10 cellular contexts compared by ENCODE assay signal in the genomic region with DNA sequence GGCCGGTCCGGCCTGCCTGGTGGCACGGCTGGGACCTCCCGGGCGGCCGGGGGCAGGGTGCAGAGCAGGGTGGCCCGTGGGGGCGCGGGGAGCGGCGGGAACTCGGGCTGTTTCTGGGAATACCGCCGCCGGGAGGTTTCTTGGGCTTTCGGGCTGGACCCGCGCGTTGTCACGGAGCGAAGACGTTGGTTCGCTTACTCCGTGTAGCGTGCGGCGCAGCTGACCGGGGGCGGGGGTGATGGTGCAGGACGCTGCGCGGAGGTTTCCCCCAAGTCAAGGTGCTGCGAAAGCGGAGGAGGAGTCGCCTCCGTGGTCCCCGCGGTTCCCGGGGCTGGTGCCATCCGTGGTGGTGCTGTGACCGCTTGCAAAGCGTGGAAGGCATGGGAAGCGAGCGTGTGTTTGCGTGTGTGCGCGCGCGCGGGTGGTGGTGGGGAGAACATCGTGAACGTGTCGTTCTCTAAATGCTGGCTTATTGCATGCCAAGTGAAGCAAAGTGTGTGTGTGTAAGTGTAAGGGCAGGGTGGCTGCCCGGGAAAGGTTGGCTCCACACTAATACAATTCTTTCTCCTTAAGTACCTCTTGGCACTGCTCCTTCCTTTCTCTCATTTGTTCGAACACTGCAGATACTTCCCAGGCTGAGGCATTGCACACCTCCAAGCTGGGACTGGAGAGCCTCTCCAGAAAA. TPM values are rescaled to one million over a fixed set of nuclear protein-coding genes. Genes with fewer than 3 reads are reported as not detected.
DNase-seq lines count a peak whose midpoint lies in the region; TF ChIP-seq lines count a peak whose summit lies in the region.
"Had no signal": no experiment of that assay in that cellular context is flagged by ENCODE, and none has a peak within 500 bp of the region (broad histone marks: within the 10 kb centered on the region; RNA-seq: fewer than 3 reads in every experiment).

No MANE protein-coding gene starts in this region.

- no peaks in the 10 kb centered on the region for H3K36me3 Mint-ChIP-seq in activated T-cell treated with anti-CD3 and anti-CD28 coated beads, Interleukin-2, amount 50 U/mL, for 24 hours (ENCODE audit: low read depth)

- H3K4me3 ChIP-seq in mucosa of rectum (ENCODE audit: low read length in 2 of 2): peak overlapping the region; percentile 24 to 46
- peak overlapping the region in 3 of 4 donors; percentile 35 to 50 (median 46) for H3K4me3 ChIP-seq in transverse colon
- H3K4me3 ChIP-seq: BLaER1 had no signal

- H3K27me3 Mint-ChIP-seq in activated T-cell treated with anti-CD3 and anti-CD28 coated beads, Interleukin-2, amount 50 U/mL, for 24 hours: peaks cover 60% of the 10 kb centered on the region

- no peak for TF ChIP-seq EP300 in transverse colon (IDR thresholded peaks at IDR 0.05; ENCODE audit: low read depth)

- peaks cover 15% of the 10 kb centered on the region for H3K4me1 Mint-ChIP-seq in activated T-cell treated with anti-CD3 and anti-CD28 coated beads, Interleukin-2, amount 50 U/mL, for 24 hours (ENCODE audit: low read depth)

- 0 to 15% methylated on average over 4 to 26 of the region's 55 CpGs for WGBS in transverse colon (ENCODE audit: low coverage in 1 of 2), 2 donors

- intact Hi-C loops in transverse colon (cut with DNase I; ENCODE audit: low total_unique reads): loop anchor here (10.0 kb wide), 1 partner anchor 342 kb away; no protein-coding TSS in a partner anchor

- H3K27ac ChIP-seq in mucosa of rectum (ENCODE audit: low read depth in 2 of 2, low read length in 2 of 2) (no peak overlapping the region), transverse colon (peak overlapping the region; percentile 50 to 78 (median 69))
- H3K27ac ChIP-seq: BLaER1 had no signal

- no peak for TF ChIP-seq POLR2A in transverse colon (IDR thresholded peaks at IDR 0.05)

- in situ Hi-C loops in transverse colon (cut with MboI; ENCODE audit: low pct_ligation_motif_present in 1 of 4, low pct_unique_long_range_greater_than_20kb in 1 of 4, low sequenced_read_pairs in 3 of 4): no loop called here

- DNase-seq in activated T-cell treated with anti-CD3 and anti-CD28 coated beads, Interleukin-2, amount 50 U/mL, for 24 hours: peak; percentile 26
- DNase-seq in activated T-cell treated with anti-CD3 and anti-CD28 coated beads for 4 hours: no peak
- peak; percentile 60 for DNase-seq in ecto neural progenitor cell (ENCODE audit: low spot score)
- no peak for DNase-seq in transverse colon
- no peak for DNase-seq in NCI-H1417 (lab: John Stamatoyannopoulos, UW)
- DNase-seq in cortex of kidney (lab: John Stamatoyannopoulos, UW): no peak
- DNase-seq in SHP77 (lab: John Stamatoyannopoulos, UW): no peak
- DNase-seq: activated gamma-delta T cell treated with Interleukin-2 at 50 U/mL for 16 hours had no signal

- H3K4me1 ChIP-seq in mucosa of rectum (ENCODE audit: control insufficient read depth in 2 of 2, insufficient read depth in 2 of 2, low read length in 2 of 2) (no peaks in the 10 kb centered on the region), transverse colon (peaks cover 0 to 17% (median 5%) of the 10 kb centered on the region in 4 donors)
- H3K4me1 ChIP-seq: BLaER1 had no signal

- H3K36me3 ChIP-seq in mucosa of rectum (ENCODE audit: control insufficient read depth in 2 of 2, insufficient read depth in 2 of 2, low read length in 2 of 2) (no peaks in the 10 kb centered on the region), transverse colon (no peaks in the 10 kb centered on the region)
- H3K36me3 ChIP-seq: BLaER1 had no signal

- H3K9ac ChIP-seq in mucosa of rectum (ENCODE audit: low read depth in 1 of 2, low read length in 2 of 2): no peak overlapping the region
- H3K9ac ChIP-seq: BLaER1 had no signal

- peaks cover 0 to 3% of the 10 kb centered on the region in 2 donors for H3K9me3 ChIP-seq in mucosa of rectum (ENCODE audit: control insufficient read depth in 2 of 2, low read length in 2 of 2)
- no peaks in the 10 kb centered on the region for H3K9me3 ChIP-seq in transverse colon

- H3K27me3 ChIP-seq in mucosa of rectum (ENCODE audit: control insufficient read depth in 2 of 2, insufficient read depth in 2 of 2, low read length in 2 of 2) (peaks cover 8 to 37% of the 10 kb centered on the region in 2 donors), transverse colon (peaks cover 74% of the 10 kb centered on the region)
- H3K27me3 ChIP-seq: BLaER1 had no signal

- no peaks in the 10 kb centered on the region for H3K9me3 Mint-ChIP-seq in activated T-cell treated with anti-CD3 and anti-CD28 coated beads, Interleukin-2, amount 50 U/mL, for 24 hours

- no peak overlapping the region for H3K4me3 Mint-ChIP-seq in activated T-cell treated with anti-CD3 and anti-CD28 coated beads, Interleukin-2, amount 50 U/mL, for 24 hours

- TF ChIP-seq CTCF in transverse colon (IDR thresholded peaks at IDR 0.05): no peak

- H3K27ac Mint-ChIP-seq in activated T-cell treated with anti-CD3 and anti-CD28 coated beads, Interleukin-2, amount 50 U/mL, for 24 hours: no peak overlapping the region

RNA-seq across cellular contexts. Expression of a gene that starts 1.1 kb away (rescaled TPM):
- total RNA-seq in transverse colon: 1 to 10 TPM; 1.2 to 7.0 (median 2.5) TPM

RNA-seq across cellular contexts. Expression of a gene that starts 38.8 kb away (rescaled TPM):
- not detected for total RNA-seq in transverse colon

Comparison
In these comparisons a context has a peak if more than half of its experiments do, and no peak if none do; other contexts are left out.
1. DNase-seq: peak in activated T-cell treated with anti-CD3 and anti-CD28 coated beads, Interleukin-2, amount 50 U/mL, for 24 hours (single experiment) and ecto neural progenitor cell (single experiment); none in activated T-cell treated with anti-CD3 and anti-CD28 coated beads for 4 hours (single experiment), transverse colon (single experiment), NCI-H1417 (0 of 3), cortex of kidney (single experiment) and SHP77 (0 of 2).
2. H3K27ac ChIP-seq: peak in transverse colon (4 of 4); none in mucosa of rectum (0 of 2).